Comparison of ENCODE assay signal across 8 cellular contexts in the genomic region with DNA sequence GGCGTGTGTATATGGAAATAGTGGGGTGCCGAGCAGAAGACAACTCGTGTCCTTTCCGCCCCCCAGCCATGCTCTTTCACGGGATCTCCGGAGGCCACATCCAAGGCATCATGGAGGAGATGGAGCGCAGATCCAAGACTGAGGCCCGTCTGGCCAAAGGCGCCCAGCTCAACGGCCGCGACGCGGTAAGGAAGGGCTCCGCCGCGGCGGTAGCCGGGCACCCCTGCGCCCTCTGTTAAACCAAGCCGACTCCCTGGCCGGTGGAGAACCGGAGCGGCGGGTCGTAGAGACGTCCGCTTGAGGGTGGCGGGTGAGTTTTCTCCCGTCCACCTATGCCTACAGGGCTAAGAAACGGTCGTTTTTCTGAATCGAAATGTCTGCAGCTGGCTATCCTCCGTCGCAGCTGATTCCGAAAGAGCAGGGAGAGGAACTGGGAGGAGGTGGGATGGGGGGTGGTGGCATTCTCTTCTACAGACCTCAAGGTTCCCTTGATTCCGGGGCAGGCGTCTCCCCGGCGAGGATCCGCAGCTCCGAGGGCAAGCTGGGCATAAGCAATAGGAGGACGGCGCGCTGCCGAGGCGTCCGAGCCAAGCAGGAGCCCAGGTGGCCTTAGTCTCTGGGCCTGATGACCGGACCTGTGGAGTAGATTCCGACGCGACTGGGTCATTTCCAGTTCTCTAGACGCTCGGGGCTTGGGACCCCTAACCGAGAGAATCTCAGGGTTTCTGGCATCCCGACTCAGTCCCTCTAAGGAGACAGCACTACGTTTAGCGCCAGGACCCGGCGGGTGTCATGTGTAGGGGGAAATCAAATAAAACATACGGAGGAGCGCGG. TPM values are rescaled to one million over a fixed set of nuclear protein-coding genes. Genes with fewer than 3 reads are reported as not detected.
DNase-seq lines count a peak whose midpoint lies in the region; ATAC-seq lines count a peak whose summit lies in the region.

No MANE protein-coding gene starts in this region.

- peak; percentile 25 for DNase-seq in activated naive CD4-positive, alpha-beta T cell treated with Interleukin-2 at 50 U/mL for 16 hours
- DNase-seq in activated naive CD4-positive, alpha-beta T cell (lab: John Stamatoyannopoulos, UW), result no peak
- DNase-seq in activated T-cell treated with anti-CD3 and anti-CD28 coated beads, Interleukin-2, amount 50 U/mL, for 4 hours, result no peak
- no peak for DNase-seq in GOT3 (lab: John Stamatoyannopoulos, UW)

- H3K27ac Mint-ChIP-seq in stimulated activated naive CD8-positive, alpha-beta T cell treated with anti-CD3 and anti-CD28 coated beads, Interleukin-15, Interleukin-2, amounts not matched to agents 100 ng/mL and 50 ng/mL, for 24 hours, result peak overlapping the region; percentile 23

- no peaks in the 10 kb centered on the region for H3K36me3 ChIP-seq in iPS-15b (ENCODE audit: control insufficient read depth, insufficient read depth, low read length)

- peaks cover 98% of the 10 kb centered on the region for H3K27me3 Mint-ChIP-seq in activated T-cell treated with anti-CD3 and anti-CD28 coated beads, Interleukin-2, amount 50 U/mL, for 4 hours (ENCODE audit: low read depth)
- H3K27me3 Mint-ChIP-seq in stimulated activated naive CD8-positive, alpha-beta T cell treated with anti-CD3 and anti-CD28 coated beads, Interleukin-15, Interleukin-2, amounts not matched to agents 100 ng/mL and 50 ng/mL, for 24 hours, result peaks cover 98% of the 10 kb centered on the region

- H3K9me3 Mint-ChIP-seq in activated T-cell treated with anti-CD3 and anti-CD28 coated beads, Interleukin-2, amount 50 U/mL, for 4 hours, result no peaks in the 10 kb centered on the region
- H3K9me3 Mint-ChIP-seq in stimulated activated naive CD8-positive, alpha-beta T cell treated with anti-CD3 and anti-CD28 coated beads, Interleukin-15, Interleukin-2, amounts not matched to agents 100 ng/mL and 50 ng/mL, for 24 hours, result no peaks in the 10 kb centered on the region

- H3K27me3 ChIP-seq in iPS-15b (ENCODE audit: control insufficient read depth, insufficient read depth, low read length), result peaks cover 100% of the 10 kb centered on the region

- no peak overlapping the region for H3K9ac ChIP-seq in iPS-15b (ENCODE audit: low read depth, low read length)

- H3K4me3 ChIP-seq in iPS-15b (ENCODE audit: low read depth, low read length), result peak overlapping the region; percentile 48

- peak; percentile 13 to 18 for ATAC-seq in activated T-cell treated with anti-CD3 and anti-CD28 coated beads, Interleukin-2, amount 50 U/mL, for 4 hours
- no peak for ATAC-seq in HG03196 (IDR thresholded peaks at IDR 0.05; ENCODE audit: unreplicated experiment)
- ATAC-seq in GM21390 (IDR thresholded peaks at IDR 0.05; ENCODE audit: unreplicated experiment), result no peak

- peaks cover 37% of the 10 kb centered on the region for H3K4me1 ChIP-seq in iPS-15b (ENCODE audit: control insufficient read depth, insufficient read depth, low read length)

- no peaks in the 10 kb centered on the region for H3K36me3 Mint-ChIP-seq in activated T-cell treated with anti-CD3 and anti-CD28 coated beads, Interleukin-2, amount 50 U/mL, for 4 hours (ENCODE audit: insufficient read depth)
- H3K36me3 Mint-ChIP-seq in stimulated activated naive CD8-positive, alpha-beta T cell treated with anti-CD3 and anti-CD28 coated beads, Interleukin-15, Interleukin-2, amounts not matched to agents 100 ng/mL and 50 ng/mL, for 24 hours (ENCODE audit: low read depth), result no peaks in the 10 kb centered on the region

- no peaks in the 10 kb centered on the region for H3K9me3 ChIP-seq in iPS-15b (ENCODE audit: control insufficient read depth, insufficient read depth, low read length)

- H3K4me1 Mint-ChIP-seq in activated T-cell treated with anti-CD3 and anti-CD28 coated beads, Interleukin-2, amount 50 U/mL, for 4 hours (ENCODE audit: low read depth), result peaks cover 65% of the 10 kb centered on the region
- H3K4me1 Mint-ChIP-seq in stimulated activated naive CD8-positive, alpha-beta T cell treated with anti-CD3 and anti-CD28 coated beads, Interleukin-15, Interleukin-2, amounts not matched to agents 100 ng/mL and 50 ng/mL, for 24 hours (ENCODE audit: low read depth), result peaks cover 67% of the 10 kb centered on the region

- H3K4me3 Mint-ChIP-seq in activated T-cell treated with anti-CD3 and anti-CD28 coated beads, Interleukin-2, amount 50 U/mL, for 4 hours, result peak overlapping the region; percentile 69
- peak overlapping the region; percentile 81 for H3K4me3 Mint-ChIP-seq in stimulated activated naive CD8-positive, alpha-beta T cell treated with anti-CD3 and anti-CD28 coated beads, Interleukin-15, Interleukin-2, amounts not matched to agents 100 ng/mL and 50 ng/mL, for 24 hours

RNA-seq across cellular contexts. Expression of a gene that starts 0.9 kb away (rescaled TPM):
- total RNA-seq in activated T-cell treated with anti-CD3 and anti-CD28 coated beads, Interleukin-2, amount 50 U/mL, for 4 hours, result not detected

RNA-seq across cellular contexts. Expression of a gene that starts 15.6 kb away (rescaled TPM):
- 1 to 10 TPM in 2 of 3 donors, under 1 TPM in 1; 0.68 to 2.5 (median 2.4) TPM for total RNA-seq in activated T-cell treated with anti-CD3 and anti-CD28 coated beads, Interleukin-2, amount 50 U/mL, for 4 hours

Comparison
In these comparisons a context has a peak if more than half of its experiments do, and no peak if none do; other contexts are left out.
1. ATAC-seq: peak in activated T-cell treated with anti-CD3 and anti-CD28 coated beads, Interleukin-2, amount 50 U/mL, for 4 hours (2 of 2); none in HG03196 (single experiment) and GM21390 (single experiment).